Comparison of ENCODE assay signal across 8 cellular contexts in genomic region chr3:45064512-45065372, GRCh38. TPM values are rescaled to one million over a fixed set of nuclear protein-coding genes. Genes with fewer than 3 reads are reported as not detected.
DNase-seq lines count a peak whose midpoint lies in the region; ATAC-seq and TF ChIP-seq lines count a peak whose summit lies in the region.

No MANE protein-coding gene starts in this region.

- H3K4me3 Mint-ChIP-seq in neural progenitor cell, result no peak overlapping the region

- H4K20me1 ChIP-seq in neural progenitor cell (ENCODE audit: low read depth), result peaks cover 5% of the 10 kb centered on the region

- H3K27ac Mint-ChIP-seq in neural progenitor cell, result no peak overlapping the region

- no peak overlapping the region for H2AFZ ChIP-seq in neural progenitor cell (replicated peaks)

- no peaks in the 10 kb centered on the region for H3K9me3 Mint-ChIP-seq in neural progenitor cell

- no peak overlapping the region for H3K9ac ChIP-seq in neural progenitor cell

- TF ChIP-seq CTCF in neural progenitor cell (IDR thresholded peaks at IDR 0.05), result no peak

- no peaks in the 10 kb centered on the region for H3K9me3 ChIP-seq in right cardiac atrium (ENCODE audit: control insufficient read depth, low read length)
- H3K9me3 ChIP-seq in neural progenitor cell (ENCODE audit: low read depth), result no peaks in the 10 kb centered on the region

- no peaks in the 10 kb centered on the region for H3K79me2 ChIP-seq in neural progenitor cell (ENCODE audit: low read depth)

- H3K27ac ChIP-seq in right cardiac atrium (ENCODE audit: low read length) (peak overlapping the region; percentile 37), neural progenitor cell (no peak overlapping the region)

- intact Hi-C loops in right cardiac atrium (cut with DNase I), result no loop called here

- peak; percentile 91 for DNase-seq in MV-4-11 (lab: John Stamatoyannopoulos, UW)
- DNase-seq in activated T-cell treated with anti-CD3 and anti-CD28 coated beads for 4 hours, result peak; percentile 65
- DNase-seq in right cardiac atrium, result no peak
- DNase-seq in stimulated activated CD8-positive, alpha-beta memory T cell treated with anti-CD3 and anti-CD28 coated beads, Interleukin-15, amount 100 ng/mL, for 48 hours (ENCODE audit: low read depth in 2 of 2), result peak; percentile 32 to 37
- no peak for DNase-seq in superior temporal gyrus (ENCODE audit: extremely low spot score)
- no peak for DNase-seq in NCI-H524 (lab: John Stamatoyannopoulos, UW)
- DNase-seq in neural progenitor cell (ENCODE audit: low spot score), result no peak
- DNase-seq in NCI-H345 (lab: John Stamatoyannopoulos, UW), result no peak

- 37% methylated on average over 12 of the region's 12 CpGs for WGBS in right cardiac atrium

- H3K4me1 ChIP-seq in right cardiac atrium (ENCODE audit: control insufficient read depth, insufficient read depth, low read length) (peaks cover 5% of the 10 kb centered on the region), neural progenitor cell (peaks cover 14% of the 10 kb centered on the region)

- no peaks in the 10 kb centered on the region for H3K36me3 ChIP-seq in neural progenitor cell

- H3K27me3 ChIP-seq in right cardiac atrium (ENCODE audit: control insufficient read depth, insufficient read depth) (no peaks in the 10 kb centered on the region), neural progenitor cell (no peaks in the 10 kb centered on the region)

- no peak overlapping the region for H3K4me2 ChIP-seq in neural progenitor cell

- H3K4me1 Mint-ChIP-seq in neural progenitor cell, result peaks cover 31% of the 10 kb centered on the region

- H3K27me3 Mint-ChIP-seq in neural progenitor cell (ENCODE audit: insufficient read depth, low read depth), result no peaks in the 10 kb centered on the region

- no peaks in the 10 kb centered on the region for H3K36me3 Mint-ChIP-seq in neural progenitor cell

- no peak overlapping the region for H3K4me3 ChIP-seq in right cardiac atrium (ENCODE audit: low read length)
- no peak overlapping the region for H3K4me3 ChIP-seq in neural progenitor cell

- peak; percentile 40 to 80 for ATAC-seq in right cardiac atrium

- H3F3A ChIP-seq in neural progenitor cell (ENCODE audit: low read depth), result peaks cover 11% of the 10 kb centered on the region

RNA-seq across cellular contexts. Expression of gene CLEC3B, which starts 38.6 kb away (rescaled TPM):
- total RNA-seq in right cardiac atrium (100 to 1,000 TPM; 133 to 170 (median 160) TPM), neural progenitor cell (ENCODE audit: low replicate concordance) (not detected in 2 replicates)
- 451 TPM for polyA plus RNA-seq in right cardiac atrium

Comparison
In these comparisons a context has a peak if more than half of its experiments do, and no peak if none do; other contexts are left out.
1. DNase-seq: peak in MV-4-11 (single experiment), activated T-cell treated with anti-CD3 and anti-CD28 coated beads for 4 hours (single experiment) and stimulated activated CD8-positive, alpha-beta memory T cell treated with anti-CD3 and anti-CD28 coated beads, Interleukin-15, amount 100 ng/mL, for 48 hours (2 of 2); none in right cardiac atrium (0 of 3), superior temporal gyrus (single experiment), NCI-H524 (0 of 2), neural progenitor cell (single experiment) and NCI-H345 (single experiment).
2. RNA of gene CLEC3B, which starts 38.6 kb away (total RNA-seq): 133 to 170 TPM in right cardiac atrium; not detected in neural progenitor cell; every median in the first group is over 100 times any median in the second.